ENCODE assay signal across 6 cellular contexts in the genomic region with DNA sequence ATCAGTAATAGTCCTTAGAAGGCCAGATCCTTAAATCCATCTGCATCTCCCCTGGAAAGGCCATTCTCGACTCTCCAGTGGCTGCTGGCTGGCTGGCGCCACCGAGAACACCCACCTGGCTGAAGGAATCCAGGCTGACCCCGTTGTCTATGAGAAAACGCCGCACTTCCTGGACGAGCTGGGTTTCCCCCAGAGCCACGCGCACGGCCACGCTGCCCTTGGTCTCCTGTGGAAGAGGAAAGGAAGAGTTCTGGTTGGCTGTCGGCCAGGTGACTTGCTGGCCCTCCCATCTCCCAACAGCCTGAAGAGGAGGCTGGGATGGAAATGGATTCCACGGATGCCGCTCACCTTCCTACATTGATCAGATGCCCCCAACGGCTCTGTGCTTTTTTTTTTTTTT.
"Had no signal": no experiment of that assay in that cellular context is flagged by ENCODE, and none has a peak within 500 bp of the region (broad histone marks: within the 10 kb centered on the region; RNA-seq: fewer than 3 reads in every experiment).

No MANE protein-coding gene starts in this region.

- H3K27me3 Mint-ChIP-seq: IgD-negative memory B cell had no signal

- H3K27ac ChIP-seq: HL-60 had no signal

- H3K4me3 ChIP-seq: K562 had no signal

- H3K4me1 Mint-ChIP-seq: IgD-negative memory B cell had no signal

- DNase-seq: IMR-90, KBM-7 had no signal

- H3K4me3 Mint-ChIP-seq: IgD-negative memory B cell had no signal

- H3K9me3 Mint-ChIP-seq: IgD-negative memory B cell had no signal

- ATAC-seq: HepG2, K562 had no signal

- H3K27ac Mint-ChIP-seq: IgD-negative memory B cell had no signal
